Comparison of ENCODE assay signal across 8 cellular contexts in the genomic region with DNA sequence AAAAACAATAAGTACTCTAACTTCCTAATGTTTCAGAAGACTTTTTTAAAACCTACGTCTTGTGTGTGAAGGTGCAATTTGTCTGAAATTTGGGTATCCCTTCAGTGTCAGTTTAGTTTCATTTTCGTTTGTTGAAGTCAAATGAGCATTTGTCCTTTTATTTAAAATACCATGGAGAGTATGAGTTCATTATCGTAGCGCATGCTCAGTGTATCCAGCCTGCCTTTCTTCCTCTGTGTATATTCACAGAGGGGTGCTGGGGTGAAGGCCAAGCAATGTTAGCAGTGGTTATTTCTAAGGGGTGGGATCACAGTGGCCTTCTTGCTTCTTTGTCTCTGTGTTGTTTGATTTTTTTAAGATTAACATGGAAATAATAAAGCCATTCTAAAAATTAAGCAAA. TPM values are rescaled to one million over a fixed set of nuclear protein-coding genes. Genes with fewer than 3 reads are reported as not detected.
A peak's percentile ranks its signal among the peaks of the same experiment; 100 is the strongest.
DNase-seq lines count a peak whose midpoint lies in the region; ATAC-seq and TF ChIP-seq lines count a peak whose summit lies in the region.

No MANE protein-coding gene starts in this region.

- peaks cover 0 to 2% (median 0%) of the 10 kb centered on the region in 11 donors for H3K9me3 Mint-ChIP-seq in naive thymus-derived CD4-positive, alpha-beta T cell

- no peak overlapping the region for H3K4me3 ChIP-seq in choroid plexus epithelial cell (ENCODE audit: low read depth, low read length)
- no peak overlapping the region for H3K4me3 ChIP-seq in naive thymus-derived CD4-positive, alpha-beta T cell (ENCODE audit: low read length)

- peaks cover 0 to 6% of the 10 kb centered on the region in 2 donors for H3K4me1 ChIP-seq in naive thymus-derived CD4-positive, alpha-beta T cell (ENCODE audit: control insufficient read depth in 2 of 2, insufficient read depth in 2 of 2, low read length in 2 of 2)

- peak overlapping the region; percentile 0 to 79 (median 66) for H3K4me3 Mint-ChIP-seq in naive thymus-derived CD4-positive, alpha-beta T cell

- CTCF ChIA-PET in naive thymus-derived CD4-positive, alpha-beta T cell (lab: Charles Lee): interaction anchor here (0.7 to 1.6 kb wide), 2 partner anchors 30 to 78 kb away, joined by 3 to 7 read pairs; no protein-coding TSS in a partner anchor

- intact Hi-C loops in naive thymus-derived CD4-positive, alpha-beta T cell (cut with micrococcal nuclease): loop anchor here (2.0 to 5.0 kb wide), 2 partner anchors 43 to 79 kb away; partner anchors contain the start of gene CNN3 (in 1 of the 2)

- no peaks in the 10 kb centered on the region for H3K27me3 ChIP-seq in naive thymus-derived CD4-positive, alpha-beta T cell (ENCODE audit: control insufficient read depth in 2 of 2, insufficient read depth in 2 of 2, low read length in 2 of 2)

- ATAC-seq in naive thymus-derived CD4-positive, alpha-beta T cell: peak; percentile 67
- ATAC-seq in HG03439 (IDR thresholded peaks at IDR 0.05; ENCODE audit: unreplicated experiment): no peak

- H3K27ac ChIP-seq in naive thymus-derived CD4-positive, alpha-beta T cell (ENCODE audit: low read depth, low read length): peak overlapping the region; percentile 10

- DNase-seq in GM10266 (ENCODE audit: extremely low spot score): peak; percentile 11
- DNase-seq in NCI-H2081 (lab: John Stamatoyannopoulos, UW): peak; percentile 57 to 75
- peak; percentile 88 for DNase-seq in choroid plexus epithelial cell (ENCODE audit: low read depth)
- peak in 7 of 9 donors; percentile 6 to 50 (median 35) for DNase-seq in naive thymus-derived CD4-positive, alpha-beta T cell
- no peak for DNase-seq in ecto neural progenitor cell (ENCODE audit: low spot score)
- DNase-seq in NCI-H748 treated with DMSO at 0.1 percent for 48 hours (lab: John Stamatoyannopoulos, UW): no peak
- DNase-seq in kidney glomerular epithelial cell (lab: John Stamatoyannopoulos, UW): no peak

- peaks cover 0 to 3% (median 0%) of the 10 kb centered on the region in 5 donors for H3K36me3 Mint-ChIP-seq in naive thymus-derived CD4-positive, alpha-beta T cell

- H3K4me1 Mint-ChIP-seq in naive thymus-derived CD4-positive, alpha-beta T cell: peaks cover 6 to 16% (median 16%) of the 10 kb centered on the region in 7 donors

- H3K9me3 ChIP-seq in naive thymus-derived CD4-positive, alpha-beta T cell (ENCODE audit: control insufficient read depth in 2 of 3, low read length in 3 of 3): no peaks in the 10 kb centered on the region

- no peaks in the 10 kb centered on the region for H3K27me3 Mint-ChIP-seq in naive thymus-derived CD4-positive, alpha-beta T cell

- TF ChIP-seq CTCF in GM10266 (IDR thresholded peaks at IDR 0.05; ENCODE audit: control insufficient read depth, insufficient read depth, low read depth, missing control alignments) (no peak), choroid plexus epithelial cell (conservative IDR thresholded peaks at IDR 0.05; ENCODE audit: low read depth, low read length) (no peak)

- POLR2A ChIA-PET in naive thymus-derived CD4-positive, alpha-beta T cell (lab: Charles Lee): interaction anchor here (0.7 kb wide), 1 partner anchor 350 kb away, joined by 3 read pairs; no protein-coding TSS in a partner anchor

- peak overlapping the region; percentile 75 to 93 (median 82) for H3K27ac Mint-ChIP-seq in naive thymus-derived CD4-positive, alpha-beta T cell

- H3K36me3 ChIP-seq in naive thymus-derived CD4-positive, alpha-beta T cell (ENCODE audit: control insufficient read depth in 2 of 3, insufficient read depth in 3 of 3, low read length in 3 of 3): no peaks in the 10 kb centered on the region

RNA-seq across cellular contexts. Expression of gene CNN3, which starts 43.2 kb away (rescaled TPM):
- total RNA-seq in naive thymus-derived CD4-positive, alpha-beta T cell: 10 to 100 TPM in 2 of 5 experiments, 1 to 10 TPM in 3; 4.4 to 14.9 (median 7.4) TPM
- polyA plus RNA-seq in naive thymus-derived CD4-positive, alpha-beta T cell: 10 to 100 TPM; 12.9 to 18.2 TPM

Comparison
In these comparisons a context has a peak if more than half of its experiments do, and no peak if none do; other contexts are left out.
1. DNase-seq: peak in GM10266 (single experiment), NCI-H2081 (2 of 2), choroid plexus epithelial cell (single experiment) and naive thymus-derived CD4-positive, alpha-beta T cell (7 of 9); none in ecto neural progenitor cell (single experiment), NCI-H748 treated with DMSO at 0.1 percent for 48 hours (single experiment) and kidney glomerular epithelial cell (single experiment).